ENCODE assay signal across 11 cellular contexts in the genomic region with DNA sequence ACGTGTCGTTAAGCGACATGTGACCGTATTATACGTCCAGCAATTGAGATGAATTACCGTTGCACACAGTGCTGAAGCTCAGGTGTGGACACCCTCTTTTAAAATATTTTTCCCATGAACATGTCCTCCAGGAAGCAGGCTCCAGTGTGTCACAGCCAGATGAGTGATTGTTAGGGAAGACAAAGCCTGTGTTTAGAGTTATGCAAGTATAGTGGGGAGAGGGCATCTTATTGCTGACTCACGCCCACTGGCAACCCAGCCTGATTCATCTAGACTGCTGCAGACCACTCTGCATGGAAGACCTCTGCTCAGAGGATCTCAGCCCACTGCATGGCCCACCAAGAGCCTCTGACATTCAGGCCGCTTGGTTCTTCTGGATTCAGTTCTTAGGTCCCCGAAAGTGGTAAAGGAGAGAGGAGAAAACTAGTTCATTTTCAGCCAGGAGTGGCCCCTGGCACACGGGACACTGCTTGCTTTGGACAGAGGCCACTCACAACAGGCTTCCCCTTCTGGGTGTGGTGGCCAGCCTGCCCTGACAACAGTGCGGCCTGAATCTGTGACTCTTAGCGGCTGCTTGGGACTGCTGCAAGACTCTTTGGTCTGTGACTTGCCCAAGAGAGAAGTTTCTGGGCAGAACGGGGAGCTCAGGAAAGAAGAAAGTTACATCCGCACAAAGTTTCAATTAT.
DNase-seq lines count a peak whose midpoint lies in the region; ATAC-seq lines count a peak whose summit lies in the region.
"Had no signal": no experiment of that assay in that cellular context is flagged by ENCODE, and none has a peak within 500 bp of the region (broad histone marks: within the 10 kb centered on the region; RNA-seq: fewer than 3 reads in every experiment).

No MANE protein-coding gene starts in this region.

- peaks cover 2 to 19% of the 10 kb centered on the region in 2 donors for H3K36me3 Mint-ChIP-seq in stimulated activated naive B cell treated with anti-CD40 and anti-IgM and Interleukin-4, amounts not matched to agents 10 μg/mL and 1 μg/mL and 100 μg/mL, for 72 hours

- no peak overlapping the region for H3K4me3 ChIP-seq in duodenal mucosa (ENCODE audit: low read depth in 1 of 2, low read length in 2 of 2)

- no peaks in the 10 kb centered on the region for H3K36me3 ChIP-seq in duodenal mucosa (ENCODE audit: control insufficient read depth in 1 of 2, insufficient read depth in 2 of 2, low read length in 2 of 2)

- intact Hi-C loops in head of caudate nucleus (cut with DNase I), result no loop called here

- no peak for ATAC-seq in stimulated activated naive B cell treated with anti-CD40 and anti-IgM and Interleukin-4, amounts not matched to agents 10 μg/mL and 1 μg/mL and 100 μg/mL, for 72 hours (replicated peaks)
- ATAC-seq in GM19463 (IDR thresholded peaks at IDR 0.05; ENCODE audit: unreplicated experiment), result no peak
- ATAC-seq: naive thymus-derived CD8-positive, alpha-beta T cell had no signal

- H3K27ac Mint-ChIP-seq in stimulated activated naive B cell treated with anti-CD40 and anti-IgM and Interleukin-4, amounts not matched to agents 10 μg/mL and 1 μg/mL and 100 μg/mL, for 72 hours, result peak overlapping the region; percentile 37
- H3K27ac Mint-ChIP-seq: activated CD4-positive, alpha-beta memory T cell treated with anti-CD3 and anti-CD28 coated beads, Interleukin-2, amount 10 ng/mL, durations not matched to agents 7 days and 5 days had no signal

- peaks cover 11 to 40% of the 10 kb centered on the region in 2 donors for H3K4me1 ChIP-seq in duodenal mucosa (ENCODE audit: control insufficient read depth in 1 of 2, insufficient read depth in 2 of 2, low read length in 2 of 2)

- peaks cover 3 to 5% of the 10 kb centered on the region in 2 donors for H3K9me3 ChIP-seq in duodenal mucosa (ENCODE audit: control insufficient read depth in 1 of 2, low read length in 2 of 2)

- H3K9me3 Mint-ChIP-seq in stimulated activated naive B cell treated with anti-CD40 and anti-IgM and Interleukin-4, amounts not matched to agents 10 μg/mL and 1 μg/mL and 100 μg/mL, for 72 hours, result peaks cover 5 to 9% of the 10 kb centered on the region in 2 donors

- H3K27me3 ChIP-seq in duodenal mucosa (ENCODE audit: control insufficient read depth in 1 of 2, insufficient read depth in 2 of 2, low read length in 2 of 2), result no peaks in the 10 kb centered on the region

- peaks cover 20 to 41% of the 10 kb centered on the region in 2 donors for H3K4me1 Mint-ChIP-seq in stimulated activated naive B cell treated with anti-CD40 and anti-IgM and Interleukin-4, amounts not matched to agents 10 μg/mL and 1 μg/mL and 100 μg/mL, for 72 hours
- H3K4me1 Mint-ChIP-seq: activated CD4-positive, alpha-beta memory T cell treated with anti-CD3 and anti-CD28 coated beads, Interleukin-2, amount 10 ng/mL, durations not matched to agents 7 days and 5 days had no signal

- H3K27me3 Mint-ChIP-seq in stimulated activated naive B cell treated with anti-CD40 and anti-IgM and Interleukin-4, amounts not matched to agents 10 μg/mL and 1 μg/mL and 100 μg/mL, for 72 hours, result no peaks in the 10 kb centered on the region
- H3K27me3 Mint-ChIP-seq: naive thymus-derived CD8-positive, alpha-beta T cell had no signal

- H3K4me3 Mint-ChIP-seq in stimulated activated naive B cell treated with anti-CD40 and anti-IgM and Interleukin-4, amounts not matched to agents 10 μg/mL and 1 μg/mL and 100 μg/mL, for 72 hours, result no peak overlapping the region
- H3K4me3 Mint-ChIP-seq: activated CD4-positive, alpha-beta memory T cell treated with anti-CD3 and anti-CD28 coated beads, Interleukin-2, amount 10 ng/mL, durations not matched to agents 7 days and 5 days; naive thymus-derived CD8-positive, alpha-beta T cell had no signal

- peak; percentile 69 for DNase-seq in HT1080 (ENCODE audit: low read depth)
- peak; percentile 62 to 74 for DNase-seq in lung microvascular endothelial cell (ENCODE audit: low read depth in 2 of 2)
- DNase-seq in stimulated activated naive B cell treated with anti-CD40 and anti-IgM and Interleukin-4, amounts not matched to agents 10 μg/mL and 1 μg/mL and 100 μg/mL, for 72 hours, result no peak
- DNase-seq in hypothalamus (lab: John Stamatoyannopoulos, UW), result no peak
- no peak for DNase-seq in head of caudate nucleus
- DNase-seq in NK-92 (lab: John Stamatoyannopoulos, UW; ENCODE audit: unreplicated experiment), result no peak
- DNase-seq: activated CD4-positive, alpha-beta memory T cell treated with anti-CD3 and anti-CD28 coated beads, Interleukin-2, amount 10 ng/mL, durations not matched to agents 7 days and 5 days; naive thymus-derived CD8-positive, alpha-beta T cell; SIG-M5 had no signal

- peak overlapping the region; percentile 17 for H3K27ac ChIP-seq in duodenal mucosa (ENCODE audit: low read depth, low read length)

- H3K9ac ChIP-seq in duodenal mucosa (ENCODE audit: low read depth in 1 of 2, low read length in 2 of 2), result no peak overlapping the region

Comparison
In these comparisons a context has a peak if more than half of its experiments do, and no peak if none do; other contexts are left out.
1. DNase-seq: peak in HT1080 (single experiment) and lung microvascular endothelial cell (2 of 2); none in stimulated activated naive B cell treated with anti-CD40 and anti-IgM and Interleukin-4, amounts not matched to agents 10 μg/mL and 1 μg/mL and 100 μg/mL, for 72 hours (single experiment), hypothalamus (0 of 51), head of caudate nucleus (0 of 42) and NK-92 (single experiment).